In genomic region chr7:137209151-137209822, GRCh38 we compare ENCODE assay signal across 26 cellular contexts.
DNase-seq lines count a peak whose midpoint lies in the region; ATAC-seq, FAIRE-seq and TF ChIP-seq lines count a peak whose summit lies in the region.
"Had no signal": no experiment of that assay in that cellular context is flagged by ENCODE, and none has a peak within 500 bp of the region (broad histone marks: within the 10 kb centered on the region; RNA-seq: fewer than 3 reads in every experiment).

No MANE protein-coding gene starts in this region.

- H3K27me3 ChIP-seq in bronchial epithelial cell (ENCODE audit: control insufficient read depth, insufficient read depth, low read length), result no peaks in the 10 kb centered on the region
- H3K27me3 ChIP-seq: adrenal gland had no signal

- no peak for TF ChIP-seq CTCF in bronchial epithelial cell (IDR thresholded peaks at IDR 0.05; ENCODE audit: insufficient read depth, low read length, severe bottlenecking)

- no peak for ATAC-seq in GM21360 (IDR thresholded peaks at IDR 0.05; ENCODE audit: unreplicated experiment)
- ATAC-seq: left cardiac atrium; natural killer cell treated with Interleukin-12 subunit alpha and Interleukin-12 subunit beta and Interleukin-15 and Interleukin-18, amount 100 ng/mL, for 72 hours; stimulated activated effector memory CD8-positive, alpha-beta T cell treated with anti-CD3 and anti-CD28 coated beads, Interleukin-12 subunit alpha, Interleukin-12 subunit beta, amount 100 ng/mL, for 72 hours had no signal

- no peaks in the 10 kb centered on the region for H3K36me3 ChIP-seq in bronchial epithelial cell (ENCODE audit: control insufficient read depth, insufficient read depth, low read length)
- H3K36me3 ChIP-seq: adrenal gland, thoracic aorta had no signal

- DNase-seq in DMS79 (lab: John Stamatoyannopoulos, UW) (peak; percentile 50), NCI-H2107 (lab: John Stamatoyannopoulos, UW) (peak; percentile 45), bronchial epithelial cell (ENCODE audit: low read depth) (peak; percentile 12), midbrain (lab: John Stamatoyannopoulos, UW) (peak; percentile 26), GM19240 (ENCODE audit: insufficient read length, low spot score) (no peak), activated gamma-delta T cell treated with Interleukin-2 at 50 U/mL for 16 hours (no peak), NCI-H510A treated with DMSO at 0.1 percent for 48 hours (lab: John Stamatoyannopoulos, UW) (no peak)
- DNase-seq: activated B cell treated with CpG ODN at 0.5 μM for 24 hours; activated CD4-positive, alpha-beta T cell treated with anti-CD3 and anti-CD28 coated beads, Interleukin-2, amount 50 U/mL, for 48 hours; activated effector memory CD4-positive, alpha-beta T cell treated with anti-CD3 and anti-CD28 coated beads, Interleukin-2, amount 50 U/mL, for 16 hours; adrenal gland; central memory CD4-positive, alpha-beta T cell; erythroblast; GDM1; left cardiac atrium; NCI-H1417 treated with DMSO at 0.1 percent for 48 hours; NCI-H446; posterior cingulate gyrus had no signal

- H3K4me3 ChIP-seq in bronchial epithelial cell (ENCODE audit: low read depth, low read length), result no peak overlapping the region
- H3K4me3 ChIP-seq: adrenal gland, SK-N-MC, thoracic aorta had no signal

- FAIRE-seq in bronchial epithelial cell (lab: Jason Lieb, UNC), result no peak
- FAIRE-seq: H54, HTR-8/SVneo, RCC 7860 had no signal

Comparison
In these comparisons a context has a peak if more than half of its experiments do, and no peak if none do; other contexts are left out.
1. DNase-seq: peak in DMS79 (single experiment), NCI-H2107 (single experiment), bronchial epithelial cell (single experiment) and midbrain (single experiment); none in GM19240 (single experiment), activated gamma-delta T cell treated with Interleukin-2 at 50 U/mL for 16 hours (single experiment) and NCI-H510A treated with DMSO at 0.1 percent for 48 hours (single experiment).